In the genomic region with DNA sequence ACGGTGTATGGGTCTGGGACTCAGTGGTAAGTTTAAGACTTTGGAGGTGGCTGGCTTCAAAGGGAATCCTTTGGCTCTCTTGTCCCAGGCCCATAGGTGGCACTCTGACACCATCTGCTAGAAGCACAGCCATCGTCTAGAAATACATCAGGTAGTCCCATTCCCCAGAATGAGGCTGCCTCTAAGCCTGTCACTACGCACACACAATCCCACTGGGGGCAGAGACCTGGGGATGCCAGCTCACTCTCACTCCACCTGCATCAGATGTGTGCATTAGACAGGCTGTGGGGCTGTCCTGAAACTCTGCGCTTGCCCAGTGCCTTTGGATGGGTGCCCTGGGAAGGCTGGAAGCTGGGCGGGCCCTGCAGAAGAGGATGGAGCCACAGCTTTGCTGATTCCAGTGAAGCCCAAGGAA, we compare ENCODE assay signal across 8 cellular contexts.
DNase-seq lines count a peak whose midpoint lies in the region; ATAC-seq, FAIRE-seq and TF ChIP-seq lines count a peak whose summit lies in the region.

No MANE protein-coding gene starts in this region.

- no peak overlapping the region for H3K27ac ChIP-seq in mesenchymal stem cell (ENCODE audit: low read length, poor library complexity, severe bottlenecking)

- no peak overlapping the region for H3K4me2 ChIP-seq in mesenchymal stem cell (ENCODE audit: low read length, poor library complexity, severe bottlenecking)

- no peak overlapping the region for H2AK5ac ChIP-seq in mesenchymal stem cell (ENCODE audit: low read length, severe bottlenecking)

- no peak overlapping the region for H2BK5ac ChIP-seq in mesenchymal stem cell (ENCODE audit: low read depth, low read length, poor library complexity, severe bottlenecking)

- ATAC-seq in GM19455 (IDR thresholded peaks at IDR 0.05; ENCODE audit: unreplicated experiment): no peak

- no peaks in the 10 kb centered on the region for H3K79me1 ChIP-seq in mesenchymal stem cell (replicated peaks; ENCODE audit: low read length, poor library complexity, severe bottlenecking)

- H3K36me3 ChIP-seq in mesenchymal stem cell (ENCODE audit: control insufficient read depth in 1 of 2, insufficient read depth in 2 of 2, low read depth in 1 of 2, low read length in 2 of 2): peaks cover 0 to 90% of the 10 kb centered on the region in 2 experiments

- no peak overlapping the region for H3K4me3 ChIP-seq in choroid plexus epithelial cell (ENCODE audit: low read depth, low read length)
- H3K4me3 ChIP-seq in mesenchymal stem cell (ENCODE audit: insufficient read depth in 1 of 2, low read depth in 1 of 2, low read length in 2 of 2): no peak overlapping the region

- H3K14ac ChIP-seq in mesenchymal stem cell (ENCODE audit: low read length in 2 of 2): no peak overlapping the region

- DNase-seq in AG08396 (ENCODE audit: low spot score) (peak; percentile 28), GM13976 (ENCODE audit: low spot score) (no peak), NCI-H748 treated with DMSO at 0.1 percent for 48 hours (lab: John Stamatoyannopoulos, UW) (peak; percentile 4), choroid plexus epithelial cell (ENCODE audit: low read depth) (peak; percentile 64), mesenchymal stem cell (peak; percentile 48), NOMO-1 (lab: John Stamatoyannopoulos, UW; ENCODE audit: unreplicated experiment in 2 of 2) (no peak), GM19239 (ENCODE audit: insufficient read length, low spot score) (no peak)

- H2AFZ ChIP-seq in mesenchymal stem cell (ENCODE audit: low read depth, low read length): no peak overlapping the region

- no peak overlapping the region for H3K9ac ChIP-seq in mesenchymal stem cell (ENCODE audit: low read length)

- no peaks in the 10 kb centered on the region for H3K27me3 ChIP-seq in mesenchymal stem cell (ENCODE audit: control insufficient read depth in 1 of 2, insufficient read depth in 1 of 2, low read length in 2 of 2)

- in situ Hi-C loops in GM13976 (cut with MboI; ENCODE audit: low sequenced_read_pairs, unreplicated experiment): no loop called here

- H3K4ac ChIP-seq in mesenchymal stem cell (ENCODE audit: low read depth in 1 of 2, low read length in 2 of 2): no peak overlapping the region

- H3K18ac ChIP-seq in mesenchymal stem cell (ENCODE audit: low read depth in 1 of 2, low read length in 2 of 2): no peak overlapping the region

- 75% methylated on average over 5 of the region's 5 CpGs for WGBS in mesenchymal stem cell

- no peaks in the 10 kb centered on the region for H3K9me3 ChIP-seq in mesenchymal stem cell (ENCODE audit: control insufficient read depth, low read length)

- H2BK12ac ChIP-seq in mesenchymal stem cell (ENCODE audit: low read length in 2 of 2): no peak overlapping the region

- no peaks in the 10 kb centered on the region for H3K4me1 ChIP-seq in mesenchymal stem cell (ENCODE audit: control insufficient read depth, insufficient read depth, low read depth, low read length)

- H2BK120ac ChIP-seq in mesenchymal stem cell (ENCODE audit: low read depth, low read length): no peak overlapping the region

- H2BK15ac ChIP-seq in mesenchymal stem cell (ENCODE audit: low read depth, poor library complexity, severe bottlenecking): no peak overlapping the region

- peak; percentile 19 for TF ChIP-seq CTCF in GM13976 (IDR thresholded peaks at IDR 0.05; ENCODE audit: borderline replicate concordance, control extremely low read depth, extremely low read depth, insufficient read depth, missing control alignments)
- peak; percentile 78 for TF ChIP-seq CTCF in choroid plexus epithelial cell (conservative IDR thresholded peaks at IDR 0.05; ENCODE audit: low read depth, low read length)

- FAIRE-seq in GM19239 (lab: Jason Lieb, UNC): no peak

- H3K23ac ChIP-seq in mesenchymal stem cell (ENCODE audit: low read length in 2 of 2): no peak overlapping the region

- no peak overlapping the region for H4K91ac ChIP-seq in mesenchymal stem cell (ENCODE audit: low read length)

- H4K8ac ChIP-seq in mesenchymal stem cell (ENCODE audit: low read length): no peak overlapping the region

Comparison
In these comparisons a context has a peak if more than half of its experiments do, and no peak if none do; other contexts are left out.
1. DNase-seq: peak in AG08396 (single experiment), NCI-H748 treated with DMSO at 0.1 percent for 48 hours (single experiment), choroid plexus epithelial cell (single experiment) and mesenchymal stem cell (single experiment); none in GM13976 (single experiment), NOMO-1 (0 of 2) and GM19239 (single experiment).